15 cellular contexts compared by ENCODE assay signal in genomic region chr1:30995990-30996612, GRCh38.
"Had no signal": no experiment of that assay in that cellular context is flagged by ENCODE, and none has a peak within 500 bp of the region (broad histone marks: within the 10 kb centered on the region; RNA-seq: fewer than 3 reads in every experiment).

No MANE protein-coding gene starts in this region.

- H3K27me3 Mint-ChIP-seq: natural killer cell treated with Interleukin-12 subunit alpha and Interleukin-12 subunit beta and Interleukin-15 and Interleukin-18, amount 100 ng/mL, for 72 hours had no signal

- ATAC-seq: activated CD8-positive, alpha-beta T cell treated with anti-CD3 and anti-CD28 coated beads, Interleukin-2, amount 10 ng/mL, durations not matched to agents 7 days and 5 days; activated naive CD4-positive, alpha-beta T cell treated with anti-CD3 and anti-CD28 coated beads, Interleukin-2, amount 50 U/mL, for 72 hours; body of pancreas; esophagus mucosa; natural killer cell treated with Interleukin-12 subunit alpha and Interleukin-12 subunit beta and Interleukin-15 and Interleukin-18, amount 100 ng/mL, for 72 hours had no signal

- H3K27me3 ChIP-seq: body of pancreas, tibial nerve had no signal

- H3K27ac Mint-ChIP-seq: activated CD8-positive, alpha-beta T cell treated with anti-CD3 and anti-CD28 coated beads, Interleukin-2, amount 10 ng/mL, durations not matched to agents 7 days and 5 days; natural killer cell treated with Interleukin-12 subunit alpha and Interleukin-12 subunit beta and Interleukin-15 and Interleukin-18, amount 100 ng/mL, for 72 hours had no signal

- H3K9me3 ChIP-seq: body of pancreas, tibial nerve had no signal

- H3K4me3 ChIP-seq: body of pancreas, SK-N-MC, tibial nerve had no signal

- DNase-seq: activated CD4-positive, alpha-beta T cell treated with anti-CD3 and anti-CD28 coated beads for 48 hours; activated CD8-positive, alpha-beta memory T cell treated with anti-CD3 and anti-CD28 coated beads, Interleukin-2, amount 50 U/mL, for 48 hours; activated CD8-positive, alpha-beta T cell treated with anti-CD3 and anti-CD28 coated beads, Interleukin-2, amount 10 ng/mL, durations not matched to agents 7 days and 5 days; amniotic stem cell; body of pancreas; cerebellar nuclear complex; glutamatergic neuron; left cardiac atrium; small intestine; T-helper 1 cell had no signal

- H3K27ac ChIP-seq: body of pancreas, SK-N-MC, tibial nerve had no signal

- H3K4me3 Mint-ChIP-seq: activated CD8-positive, alpha-beta T cell treated with anti-CD3 and anti-CD28 coated beads, Interleukin-2, amount 10 ng/mL, durations not matched to agents 7 days and 5 days; natural killer cell treated with Interleukin-12 subunit alpha and Interleukin-12 subunit beta and Interleukin-15 and Interleukin-18, amount 100 ng/mL, for 72 hours had no signal

- H3K4me1 ChIP-seq: body of pancreas had no signal

- H3K9me3 Mint-ChIP-seq: activated naive CD4-positive, alpha-beta T cell treated with anti-CD3 and anti-CD28 coated beads, Interleukin-2, amount 50 U/mL, for 72 hours; natural killer cell treated with Interleukin-12 subunit alpha and Interleukin-12 subunit beta and Interleukin-15 and Interleukin-18, amount 100 ng/mL, for 72 hours had no signal
